ENCODE assay signal across 32 cellular contexts in the genomic region with DNA sequence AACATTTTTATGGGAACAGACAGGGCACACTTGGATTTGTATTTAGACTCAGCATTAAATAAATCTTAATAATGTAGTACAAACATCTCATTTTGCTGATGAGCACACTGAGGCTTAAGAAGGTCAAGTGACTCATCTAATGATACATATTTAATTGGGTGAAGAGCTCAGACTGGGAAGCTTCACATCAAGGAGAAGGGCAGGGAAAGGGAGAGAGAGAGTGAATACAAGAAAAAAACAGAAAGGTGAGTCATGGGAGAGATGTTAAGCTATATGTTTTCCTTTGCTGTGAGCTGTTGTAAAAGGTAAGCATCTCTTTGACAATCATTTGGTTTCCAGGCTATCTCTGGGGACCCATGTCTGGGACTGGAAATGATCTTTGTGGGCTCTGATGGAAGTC.
DNase-seq lines count a peak whose midpoint lies in the region; ATAC-seq and TF ChIP-seq lines count a peak whose summit lies in the region.
"Had no signal": no experiment of that assay in that cellular context is flagged by ENCODE, and none has a peak within 500 bp of the region (broad histone marks: within the 10 kb centered on the region; RNA-seq: fewer than 3 reads in every experiment).

No MANE protein-coding gene starts in this region.

- no peaks in the 10 kb centered on the region for H3K36me3 Mint-ChIP-seq in MCF 10A (ENCODE audit: insufficient read depth, unreplicated experiment)
- H3K36me3 Mint-ChIP-seq in activated naive CD4-positive, alpha-beta T cell treated with anti-CD3 and anti-CD28 coated beads, Interleukin-2, amount 50 U/mL, for 72 hours: no peaks in the 10 kb centered on the region
- H3K36me3 Mint-ChIP-seq in stimulated activated naive B cell treated with anti-CD40 and anti-IgM and Interleukin-4, amounts not matched to agents 10 μg/mL and 1 μg/mL and 100 μg/mL, for 72 hours: peaks cover 77 to 95% of the 10 kb centered on the region in 2 donors
- H3K36me3 Mint-ChIP-seq: activated naive CD8-positive, alpha-beta T cell treated with anti-CD3 and anti-CD28 coated beads, Interleukin-2, amount 10 ng/mL, durations not matched to agents 7 days and 5 days; CD8-positive, alpha-beta T cell had no signal

- no peak overlapping the region for H3K27ac Mint-ChIP-seq in MCF 10A (ENCODE audit: low read depth, unreplicated experiment)
- no peak overlapping the region for H3K27ac Mint-ChIP-seq in activated naive CD4-positive, alpha-beta T cell treated with anti-CD3 and anti-CD28 coated beads, Interleukin-2, amount 50 U/mL, for 72 hours
- H3K27ac Mint-ChIP-seq in stimulated activated naive B cell treated with anti-CD40 and anti-IgM and Interleukin-4, amounts not matched to agents 10 μg/mL and 1 μg/mL and 100 μg/mL, for 72 hours: no peak overlapping the region
- H3K27ac Mint-ChIP-seq: activated naive CD8-positive, alpha-beta T cell treated with anti-CD3 and anti-CD28 coated beads, Interleukin-2, amount 10 ng/mL, durations not matched to agents 7 days and 5 days; CD8-positive, alpha-beta T cell; endodermal cell; neural progenitor cell; T-helper 2 cell treated with Interferon-gamma antibody and Interleukin-4, amounts not matched to agents 5 μg/mL and 100 μg/mL, for 36 hours had no signal

- no peak overlapping the region for H3K27ac ChIP-seq in breast epithelium
- H3K27ac ChIP-seq in foreskin keratinocyte: no peak overlapping the region
- no peak overlapping the region for H3K27ac ChIP-seq in RWPE1
- H3K27ac ChIP-seq in psoas muscle: no peak overlapping the region
- H3K27ac ChIP-seq: ascending aorta, neural progenitor cell, testis had no signal

- no peak overlapping the region for H3K4me3 ChIP-seq in breast epithelium
- no peak overlapping the region for H3K4me3 ChIP-seq in psoas muscle
- H3K4me3 ChIP-seq: ascending aorta, K562, lung, neural progenitor cell, testis had no signal

- H3K4me1 ChIP-seq in breast epithelium (no peaks in the 10 kb centered on the region), foreskin keratinocyte (peaks cover 8% of the 10 kb centered on the region), psoas muscle (peaks cover 33% of the 10 kb centered on the region)
- H3K4me1 ChIP-seq: neural progenitor cell had no signal

- H3K27me3 ChIP-seq in breast epithelium: no peaks in the 10 kb centered on the region
- H3K27me3 ChIP-seq in foreskin keratinocyte: no peaks in the 10 kb centered on the region
- H3K27me3 ChIP-seq in psoas muscle (ENCODE audit: insufficient read depth in 3 of 3, low read length in 2 of 3): no peaks in the 10 kb centered on the region
- H3K27me3 ChIP-seq: ascending aorta, neural progenitor cell, testis had no signal

- H3K36me3 ChIP-seq in breast epithelium (no peaks in the 10 kb centered on the region), psoas muscle (ENCODE audit: insufficient read depth in 1 of 2, low read depth in 1 of 2) (no peaks in the 10 kb centered on the region)
- H3K36me3 ChIP-seq: neural progenitor cell had no signal

- intact Hi-C loops in MCF 10A (cut with micrococcal nuclease) (no loop called here), breast epithelium (cut with DNase I; ENCODE audit: low total_unique reads) (no loop called here), psoas muscle (cut with DNase I) (no loop called here)

- DNase-seq in MCF 10A (ENCODE audit: unreplicated experiment): peak; percentile 10
- no peak for DNase-seq in breast epithelium (ENCODE audit: low spot score in 2 of 2)
- DNase-seq in foreskin keratinocyte: peak; percentile 30 to 52
- no peak for DNase-seq in activated naive CD4-positive, alpha-beta T cell treated with anti-CD3 and anti-CD28 coated beads, Interleukin-2, amount 50 U/mL, for 72 hours (ENCODE audit: low spot score in 2 of 2)
- DNase-seq in RWPE1 (ENCODE audit: low spot score): no peak
- DNase-seq in stimulated activated naive B cell treated with anti-CD40 and anti-IgM and Interleukin-4, amounts not matched to agents 10 μg/mL and 1 μg/mL and 100 μg/mL, for 72 hours: no peak
- DNase-seq in psoas muscle: no peak
- DNase-seq: 8988T; activated CD4-positive, alpha-beta T cell treated with anti-CD3 and anti-CD28 coated beads for 4 hours; activated effector memory CD4-positive, alpha-beta T cell treated with anti-CD3 and anti-CD28 coated beads, Interleukin-2, amount 50 U/mL, for 16 hours; activated naive CD8-positive, alpha-beta T cell treated with anti-CD3 and anti-CD28 coated beads, Interleukin-2, amount 10 ng/mL, durations not matched to agents 7 days and 5 days; AML-193; CD8-positive, alpha-beta T cell; central memory CD4-positive, alpha-beta T cell; endodermal cell; GF-D8; glutamatergic neuron; HCEC 1CT; MM.1S; NCI-H1417; NCI-H2081; NCI-H446 treated with DMSO at 0.1 percent for 48 hours; stimulated activated CD4-positive, alpha-beta T cell treated with anti-CD3 and anti-CD28 coated beads, Interleukin-15, amount 100 ng/mL, for 24 hours; stimulated activated naive CD4-positive, alpha-beta T cell; testis had no signal

- H3K4me1 Mint-ChIP-seq in MCF 10A (ENCODE audit: insufficient read depth, unreplicated experiment): peaks cover 19% of the 10 kb centered on the region
- H3K4me1 Mint-ChIP-seq in stimulated activated naive B cell treated with anti-CD40 and anti-IgM and Interleukin-4, amounts not matched to agents 10 μg/mL and 1 μg/mL and 100 μg/mL, for 72 hours: peaks cover 25 to 35% of the 10 kb centered on the region in 2 donors
- H3K4me1 Mint-ChIP-seq: activated naive CD8-positive, alpha-beta T cell treated with anti-CD3 and anti-CD28 coated beads, Interleukin-2, amount 10 ng/mL, durations not matched to agents 7 days and 5 days; endodermal cell had no signal

- H3K4me3 Mint-ChIP-seq in MCF 10A (ENCODE audit: unreplicated experiment): no peak overlapping the region
- H3K4me3 Mint-ChIP-seq in stimulated activated naive B cell treated with anti-CD40 and anti-IgM and Interleukin-4, amounts not matched to agents 10 μg/mL and 1 μg/mL and 100 μg/mL, for 72 hours: no peak overlapping the region
- H3K4me3 Mint-ChIP-seq: activated naive CD8-positive, alpha-beta T cell treated with anti-CD3 and anti-CD28 coated beads, Interleukin-2, amount 10 ng/mL, durations not matched to agents 7 days and 5 days; CD8-positive, alpha-beta T cell; endodermal cell; neural progenitor cell; T-helper 2 cell treated with Interferon-gamma antibody and Interleukin-4, amounts not matched to agents 5 μg/mL and 100 μg/mL, for 36 hours had no signal

- ATAC-seq in SK-N-SH treated with all-trans-retinoic acid at 6 μM for 48 hours (peak; percentile 43; the same call in 1 of the 3 replicates), foreskin keratinocyte (peak; percentile 73), psoas muscle (no peak)
- ATAC-seq in activated naive CD4-positive, alpha-beta T cell treated with anti-CD3 and anti-CD28 coated beads, Interleukin-2, amount 50 U/mL, for 72 hours: no peak
- ATAC-seq in stimulated activated naive B cell treated with anti-CD40 and anti-IgM and Interleukin-4, amounts not matched to agents 10 μg/mL and 1 μg/mL and 100 μg/mL, for 72 hours (replicated peaks): no peak
- ATAC-seq: CD8-positive, alpha-beta T cell; K562; Right ventricle myocardium inferior had no signal

- TF ChIP-seq POLR2A in breast epithelium (IDR thresholded peaks at IDR 0.05): no peak

- no peak for TF ChIP-seq CTCF in MCF 10A (IDR thresholded peaks at IDR 0.05; ENCODE audit: unreplicated experiment)
- TF ChIP-seq CTCF in breast epithelium (IDR thresholded peaks at IDR 0.05): no peak
- no peak for TF ChIP-seq CTCF in foreskin keratinocyte (conservative IDR thresholded peaks at IDR 0.05)
- no peak for TF ChIP-seq CTCF in RWPE1 (conservative IDR thresholded peaks at IDR 0.05; ENCODE audit: low read depth)
- TF ChIP-seq CTCF in psoas muscle (IDR thresholded peaks at IDR 0.05): no peak

- CTCF ChIA-PET in MCF 10A (lab: Yijun Ruan, JAX): interaction anchor here (0.7 to 1.0 kb wide), 2 partner anchors 8 to 1169 kb away, joined by 3 read pairs; no protein-coding TSS in a partner anchor
- CTCF ChIA-PET in RWPE1 (lab: Yijun Ruan, JAX): no interaction called here

- no peaks in the 10 kb centered on the region for H3K9me3 Mint-ChIP-seq in MCF 10A (ENCODE audit: unreplicated experiment)
- H3K9me3 Mint-ChIP-seq in activated naive CD4-positive, alpha-beta T cell treated with anti-CD3 and anti-CD28 coated beads, Interleukin-2, amount 50 U/mL, for 72 hours: peaks cover 4 to 5% of the 10 kb centered on the region in 2 donors
- peaks cover 0 to 3% of the 10 kb centered on the region in 2 donors for H3K9me3 Mint-ChIP-seq in stimulated activated naive B cell treated with anti-CD40 and anti-IgM and Interleukin-4, amounts not matched to agents 10 μg/mL and 1 μg/mL and 100 μg/mL, for 72 hours
- H3K9me3 Mint-ChIP-seq: CD8-positive, alpha-beta T cell; endodermal cell; neural progenitor cell; T-helper 2 cell treated with Interferon-gamma antibody and Interleukin-4, amounts not matched to agents 5 μg/mL and 100 μg/mL, for 36 hours had no signal

- H3K9me3 ChIP-seq in breast epithelium (no peaks in the 10 kb centered on the region), psoas muscle (no peaks in the 10 kb centered on the region)
- H3K9me3 ChIP-seq: ascending aorta, testis had no signal

- H3K27me3 Mint-ChIP-seq in MCF 10A (ENCODE audit: insufficient read depth, unreplicated experiment): no peaks in the 10 kb centered on the region
- H3K27me3 Mint-ChIP-seq in stimulated activated naive B cell treated with anti-CD40 and anti-IgM and Interleukin-4, amounts not matched to agents 10 μg/mL and 1 μg/mL and 100 μg/mL, for 72 hours: no peaks in the 10 kb centered on the region

- no TSS peak for BruUV-seq in MCF 10A (replicated peaks; lab: Mats Ljungman, UMichigan)

- POLR2A ChIA-PET in MCF 10A (lab: Yijun Ruan, JAX): no interaction called here
- POLR2A ChIA-PET in RWPE1 (lab: Yijun Ruan, JAX; ENCODE audit: low non-redundant PET): no interaction called here

TF ChIP-seq in SK-N-SH treated with all-trans-retinoic acid at 6 μM for 48 hours, 23 proteins besides CTCF, POLR2A, EP300 and RAD21:
- TF ChIP-seq ARNTL (CRISPR knock-in tag; IDR thresholded peaks at IDR 0.05; ENCODE audit: borderline replicate concordance, low read depth): no peak
- TF ChIP-seq, protein P1, sequence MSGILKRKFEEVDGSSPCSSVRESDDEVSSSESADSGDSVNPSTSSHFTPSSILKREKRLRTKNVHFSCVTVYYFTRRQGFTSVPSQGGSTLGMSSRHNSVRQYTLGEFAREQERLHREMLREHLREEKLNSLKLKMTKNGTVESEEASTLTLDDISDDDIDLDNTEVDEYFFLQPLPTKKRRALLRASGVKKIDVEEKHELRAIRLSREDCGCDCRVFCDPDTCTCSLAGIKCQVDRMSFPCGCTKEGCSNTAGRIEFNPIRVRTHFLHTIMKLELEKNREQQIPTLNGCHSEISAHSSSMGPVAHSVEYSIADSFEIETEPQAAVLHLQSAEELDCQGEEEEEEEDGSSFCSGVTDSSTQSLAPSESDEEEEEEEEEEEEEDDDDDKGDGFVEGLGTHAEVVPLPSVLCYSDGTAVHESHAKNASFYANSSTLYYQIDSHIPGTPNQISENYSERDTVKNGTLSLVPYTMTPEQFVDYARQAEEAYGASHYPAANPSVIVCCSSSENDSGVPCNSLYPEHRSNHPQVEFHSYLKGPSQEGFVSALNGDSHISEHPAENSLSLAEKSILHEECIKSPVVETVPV (CRISPR knock-in tag; IDR thresholded peaks at IDR 0.05): no peak

Comparison
In these comparisons a context has a peak if more than half of its experiments do, and no peak if none do; other contexts are left out.
1. DNase-seq: peak in MCF 10A (single experiment) and foreskin keratinocyte (2 of 2); none in breast epithelium (0 of 2), activated naive CD4-positive, alpha-beta T cell treated with anti-CD3 and anti-CD28 coated beads, Interleukin-2, amount 50 U/mL, for 72 hours (0 of 2), RWPE1 (single experiment), stimulated activated naive B cell treated with anti-CD40 and anti-IgM and Interleukin-4, amounts not matched to agents 10 μg/mL and 1 μg/mL and 100 μg/mL, for 72 hours (single experiment) and psoas muscle (0 of 2).
2. ATAC-seq: peak in SK-N-SH treated with all-trans-retinoic acid at 6 μM for 48 hours (single experiment) and foreskin keratinocyte (single experiment); none in activated naive CD4-positive, alpha-beta T cell treated with anti-CD3 and anti-CD28 coated beads, Interleukin-2, amount 50 U/mL, for 72 hours (0 of 2), stimulated activated naive B cell treated with anti-CD40 and anti-IgM and Interleukin-4, amounts not matched to agents 10 μg/mL and 1 μg/mL and 100 μg/mL, for 72 hours (0 of 2) and psoas muscle (0 of 4).